ENCODE assay signal across 18 cellular contexts in the genomic region with DNA sequence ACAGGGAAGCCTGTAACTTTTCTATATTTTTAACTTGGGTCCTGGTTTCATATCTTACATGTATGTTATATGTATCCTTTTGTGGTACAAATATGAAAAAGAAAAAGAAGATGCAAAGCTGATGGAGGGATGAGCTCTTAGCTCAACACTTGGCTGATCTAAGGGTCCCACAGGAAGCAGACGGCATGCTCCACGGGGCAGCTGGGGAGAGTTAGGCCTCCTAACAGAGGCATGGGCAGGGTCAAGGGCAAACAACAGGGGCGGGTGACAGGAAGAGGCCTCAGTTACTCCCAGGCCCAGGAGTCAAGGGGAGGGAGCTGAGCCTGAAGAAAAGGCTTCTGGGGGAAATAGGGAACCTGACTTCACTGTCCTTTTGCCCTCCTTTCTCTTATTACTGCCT.
DNase-seq lines count a peak whose midpoint lies in the region; ATAC-seq, FAIRE-seq and TF ChIP-seq lines count a peak whose summit lies in the region.
"Had no signal": no experiment of that assay in that cellular context is flagged by ENCODE, and none has a peak within 500 bp of the region (broad histone marks: within the 10 kb centered on the region; RNA-seq: fewer than 3 reads in every experiment).

No MANE protein-coding gene starts in this region.

- H3K9me3 Mint-ChIP-seq in activated B cell treated with CpG ODN at 0.5 μM for 24 hours, result no peaks in the 10 kb centered on the region
- no peaks in the 10 kb centered on the region for H3K9me3 Mint-ChIP-seq in stimulated activated naive B cell treated with anti-CD40 and anti-IgM and Interleukin-4, amounts not matched to agents 10 μg/mL and 1 μg/mL and 100 μg/mL, for 72 hours

- H3K4me1 ChIP-seq in A549, result peaks cover 57% of the 10 kb centered on the region
- peaks cover 0 to 36% (median 6%) of the 10 kb centered on the region in 3 donors for H3K4me1 ChIP-seq in gastroesophageal sphincter
- H3K4me1 ChIP-seq in foreskin keratinocyte, result no peaks in the 10 kb centered on the region
- H3K4me1 ChIP-seq: HAP-1, Peyer's patch had no signal

- TF ChIP-seq EP300 in A549 (IDR thresholded peaks at IDR 0.05), result no peak
- TF ChIP-seq EP300 in gastroesophageal sphincter (IDR thresholded peaks at IDR 0.05), result no peak

- intact Hi-C loops in activated B cell treated with CpG ODN at 0.5 μM for 24 hours (cut with micrococcal nuclease), result no loop called here

- H3K4me3 Mint-ChIP-seq in activated B cell treated with CpG ODN at 0.5 μM for 24 hours, result peak overlapping the region; percentile 9
- H3K4me3 Mint-ChIP-seq in stimulated activated naive B cell treated with anti-CD40 and anti-IgM and Interleukin-4, amounts not matched to agents 10 μg/mL and 1 μg/mL and 100 μg/mL, for 72 hours, result no peak overlapping the region

- no peaks in the 10 kb centered on the region for H3K36me3 ChIP-seq in gastroesophageal sphincter
- H3K36me3 ChIP-seq: HAP-1, Peyer's patch had no signal

- no peaks in the 10 kb centered on the region for H3K9me3 ChIP-seq in A549
- no peaks in the 10 kb centered on the region for H3K9me3 ChIP-seq in gastroesophageal sphincter
- H3K9me3 ChIP-seq: HAP-1, Peyer's patch, SK-N-SH had no signal

- H3K4me2 ChIP-seq in A549, result no peak overlapping the region
- H3K4me2 ChIP-seq: SK-N-SH had no signal

- DNase-seq in A549 (ENCODE audit: low read depth in 1 of 2, low spot score in 1 of 2) (no peak), activated B cell treated with CpG ODN at 0.5 μM for 24 hours (no peak), NCI-H748 treated with DMSO at 0.1 percent for 48 hours (lab: John Stamatoyannopoulos, UW) (no peak), foreskin keratinocyte (no peak), DMS79 (lab: John Stamatoyannopoulos, UW) (no peak), OCI-M1 (lab: John Stamatoyannopoulos, UW) (no peak)
- no peak for DNase-seq in stimulated activated naive B cell treated with anti-CD40 and anti-IgM and Interleukin-4, amounts not matched to agents 10 μg/mL and 1 μg/mL and 100 μg/mL, for 72 hours
- DNase-seq: DMS53, NCI-H1048, NCI-H187, NCI-H446, NCI-H82, Peyer's patch, Right ventricle myocardium superior, SK-N-SH had no signal

- no peak for TF ChIP-seq RAD21 in A549 (conservative IDR thresholded peaks at IDR 0.05 in 1 of 2, IDR thresholded peaks at IDR 0.05 in 1 of 2)

- peaks cover 5% of the 10 kb centered on the region for H3K27me3 Mint-ChIP-seq in activated B cell treated with CpG ODN at 0.5 μM for 24 hours
- no peaks in the 10 kb centered on the region for H3K27me3 Mint-ChIP-seq in stimulated activated naive B cell treated with anti-CD40 and anti-IgM and Interleukin-4, amounts not matched to agents 10 μg/mL and 1 μg/mL and 100 μg/mL, for 72 hours

- H3K27me3 ChIP-seq in gastroesophageal sphincter (no peaks in the 10 kb centered on the region), foreskin keratinocyte (no peaks in the 10 kb centered on the region)
- H3K27me3 ChIP-seq: Peyer's patch had no signal

- no peak for TF ChIP-seq CTCF in A549 (IDR thresholded peaks at IDR 0.05)
- no peak for TF ChIP-seq CTCF in activated B cell treated with CpG ODN at 0.5 μM for 24 hours (IDR thresholded peaks at IDR 0.05)
- no peak for TF ChIP-seq CTCF in gastroesophageal sphincter (IDR thresholded peaks at IDR 0.05)
- no peak for TF ChIP-seq CTCF in foreskin keratinocyte (conservative IDR thresholded peaks at IDR 0.05)

- 85% methylated on average over 3 of the region's 3 CpGs for WGBS in A549 (ENCODE audit: missing lambda C conversion rate)
- WGBS in gastroesophageal sphincter (ENCODE audit: low coverage in 1 of 2), 2 donors, result 85 to 92% methylated on average over 2 to 3 of the region's 3 CpGs

- CTCF ChIA-PET in A549 (lab: Yijun Ruan, JAX) (no interaction called here), activated B cell treated with CpG ODN at 0.5 μM for 24 hours (lab: Charles Lee) (no interaction called here)

- ATAC-seq in A549, result no peak
- no peak for ATAC-seq in activated B cell treated with CpG ODN at 0.5 μM for 24 hours (ENCODE audit: low read depth)
- ATAC-seq in gastroesophageal sphincter, result no peak
- peak; percentile 21 to 53 for ATAC-seq in stimulated activated naive B cell treated with anti-CD40 and anti-IgM and Interleukin-4, amounts not matched to agents 10 μg/mL and 1 μg/mL and 100 μg/mL, for 72 hours (replicated peaks)
- no peak for ATAC-seq in foreskin keratinocyte

- POLR2A ChIA-PET in A549 (lab: Yijun Ruan, JAX) (no interaction called here), activated B cell treated with CpG ODN at 0.5 μM for 24 hours (lab: Charles Lee) (no interaction called here)

- no peak for FAIRE-seq in A549 (lab: Jason Lieb, UNC)
- FAIRE-seq: HTR-8/SVneo had no signal

- H3K27ac ChIP-seq in A549 (peak overlapping the region; percentile 82 to 86), gastroesophageal sphincter (peak overlapping the region in 3 of 4 donors; percentile 56 to 69 (median 61)), foreskin keratinocyte (no peak overlapping the region)
- H3K27ac ChIP-seq: Peyer's patch had no signal

- no peaks in the 10 kb centered on the region for H3K36me3 Mint-ChIP-seq in activated B cell treated with CpG ODN at 0.5 μM for 24 hours (ENCODE audit: low read depth)
- no peaks in the 10 kb centered on the region for H3K36me3 Mint-ChIP-seq in stimulated activated naive B cell treated with anti-CD40 and anti-IgM and Interleukin-4, amounts not matched to agents 10 μg/mL and 1 μg/mL and 100 μg/mL, for 72 hours

- no peak overlapping the region for H3K4me3 ChIP-seq in A549
- no peak overlapping the region for H3K4me3 ChIP-seq in gastroesophageal sphincter
- H3K4me3 ChIP-seq: HAP-1, Peyer's patch had no signal

- H3K27ac Mint-ChIP-seq in activated B cell treated with CpG ODN at 0.5 μM for 24 hours, result no peak overlapping the region
- peak overlapping the region; percentile 73 for H3K27ac Mint-ChIP-seq in stimulated activated naive B cell treated with anti-CD40 and anti-IgM and Interleukin-4, amounts not matched to agents 10 μg/mL and 1 μg/mL and 100 μg/mL, for 72 hours

- TF ChIP-seq POLR2A in A549 (IDR thresholded peaks at IDR 0.05; ENCODE audit: low read length) (no peak), gastroesophageal sphincter (IDR thresholded peaks at IDR 0.05) (no peak)

- peaks cover 19% of the 10 kb centered on the region for H3K4me1 Mint-ChIP-seq in activated B cell treated with CpG ODN at 0.5 μM for 24 hours
- peaks cover 19 to 31% of the 10 kb centered on the region in 2 donors for H3K4me1 Mint-ChIP-seq in stimulated activated naive B cell treated with anti-CD40 and anti-IgM and Interleukin-4, amounts not matched to agents 10 μg/mL and 1 μg/mL and 100 μg/mL, for 72 hours

TF ChIP-seq in A549, 52 proteins besides CTCF, POLR2A, EP300 and RAD21 (continues in another document):
- TF ChIP-seq SREBF2 (IDR thresholded peaks at IDR 0.05) (no peak), ZSCAN20 (CRISPR knock-in tag; IDR thresholded peaks at IDR 0.05) (no peak), ELK1 (IDR thresholded peaks at IDR 0.05; ENCODE audit: low read depth, low read length) (no peak), RNF2 (IDR thresholded peaks at IDR 0.05; ENCODE audit: borderline replicate concordance, low read depth) (no peak), FOXS1 (CRISPR knock-in tag; IDR thresholded peaks at IDR 0.05) (no peak)
- TF ChIP-seq, protein P1, sequence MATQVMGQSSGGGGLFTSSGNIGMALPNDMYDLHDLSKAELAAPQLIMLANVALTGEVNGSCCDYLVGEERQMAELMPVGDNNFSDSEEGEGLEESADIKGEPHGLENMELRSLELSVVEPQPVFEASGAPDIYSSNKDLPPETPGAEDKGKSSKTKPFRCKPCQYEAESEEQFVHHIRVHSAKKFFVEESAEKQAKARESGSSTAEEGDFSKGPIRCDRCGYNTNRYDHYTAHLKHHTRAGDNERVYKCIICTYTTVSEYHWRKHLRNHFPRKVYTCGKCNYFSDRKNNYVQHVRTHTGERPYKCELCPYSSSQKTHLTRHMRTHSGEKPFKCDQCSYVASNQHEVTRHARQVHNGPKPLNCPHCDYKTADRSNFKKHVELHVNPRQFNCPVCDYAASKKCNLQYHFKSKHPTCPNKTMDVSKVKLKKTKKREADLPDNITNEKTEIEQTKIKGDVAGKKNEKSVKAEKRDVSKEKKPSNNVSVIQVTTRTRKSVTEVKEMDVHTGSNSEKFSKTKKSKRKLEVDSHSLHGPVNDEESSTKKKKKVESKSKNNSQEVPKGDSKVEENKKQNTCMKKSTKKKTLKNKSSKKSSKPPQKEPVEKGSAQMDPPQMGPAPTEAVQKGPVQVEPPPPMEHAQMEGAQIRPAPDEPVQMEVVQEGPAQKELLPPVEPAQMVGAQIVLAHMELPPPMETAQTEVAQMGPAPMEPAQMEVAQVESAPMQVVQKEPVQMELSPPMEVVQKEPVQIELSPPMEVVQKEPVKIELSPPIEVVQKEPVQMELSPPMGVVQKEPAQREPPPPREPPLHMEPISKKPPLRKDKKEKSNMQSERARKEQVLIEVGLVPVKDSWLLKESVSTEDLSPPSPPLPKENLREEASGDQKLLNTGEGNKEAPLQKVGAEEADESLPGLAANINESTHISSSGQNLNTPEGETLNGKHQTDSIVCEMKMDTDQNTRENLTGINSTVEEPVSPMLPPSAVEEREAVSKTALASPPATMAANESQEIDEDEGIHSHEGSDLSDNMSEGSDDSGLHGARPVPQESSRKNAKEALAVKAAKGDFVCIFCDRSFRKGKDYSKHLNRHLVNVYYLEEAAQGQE (IDR thresholded peaks at IDR 0.05), result no peak
- TF ChIP-seq, protein P2, sequence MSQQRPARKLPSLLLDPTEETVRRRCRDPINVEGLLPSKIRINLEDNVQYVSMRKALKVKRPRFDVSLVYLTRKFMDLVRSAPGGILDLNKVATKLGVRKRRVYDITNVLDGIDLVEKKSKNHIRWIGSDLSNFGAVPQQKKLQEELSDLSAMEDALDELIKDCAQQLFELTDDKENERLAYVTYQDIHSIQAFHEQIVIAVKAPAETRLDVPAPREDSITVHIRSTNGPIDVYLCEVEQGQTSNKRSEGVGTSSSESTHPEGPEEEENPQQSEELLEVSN (IDR thresholded peaks at IDR 0.05; ENCODE audit: borderline replicate concordance, low read depth), result no peak

Comparison
In these comparisons a context has a peak if more than half of its experiments do, and no peak if none do; other contexts are left out.
1. ATAC-seq: peak in stimulated activated naive B cell treated with anti-CD40 and anti-IgM and Interleukin-4, amounts not matched to agents 10 μg/mL and 1 μg/mL and 100 μg/mL, for 72 hours (2 of 2); none in A549 (0 of 2), activated B cell treated with CpG ODN at 0.5 μM for 24 hours (single experiment), gastroesophageal sphincter (single experiment) and foreskin keratinocyte (single experiment).